8 cellular contexts compared by ENCODE assay signal in the genomic region with DNA sequence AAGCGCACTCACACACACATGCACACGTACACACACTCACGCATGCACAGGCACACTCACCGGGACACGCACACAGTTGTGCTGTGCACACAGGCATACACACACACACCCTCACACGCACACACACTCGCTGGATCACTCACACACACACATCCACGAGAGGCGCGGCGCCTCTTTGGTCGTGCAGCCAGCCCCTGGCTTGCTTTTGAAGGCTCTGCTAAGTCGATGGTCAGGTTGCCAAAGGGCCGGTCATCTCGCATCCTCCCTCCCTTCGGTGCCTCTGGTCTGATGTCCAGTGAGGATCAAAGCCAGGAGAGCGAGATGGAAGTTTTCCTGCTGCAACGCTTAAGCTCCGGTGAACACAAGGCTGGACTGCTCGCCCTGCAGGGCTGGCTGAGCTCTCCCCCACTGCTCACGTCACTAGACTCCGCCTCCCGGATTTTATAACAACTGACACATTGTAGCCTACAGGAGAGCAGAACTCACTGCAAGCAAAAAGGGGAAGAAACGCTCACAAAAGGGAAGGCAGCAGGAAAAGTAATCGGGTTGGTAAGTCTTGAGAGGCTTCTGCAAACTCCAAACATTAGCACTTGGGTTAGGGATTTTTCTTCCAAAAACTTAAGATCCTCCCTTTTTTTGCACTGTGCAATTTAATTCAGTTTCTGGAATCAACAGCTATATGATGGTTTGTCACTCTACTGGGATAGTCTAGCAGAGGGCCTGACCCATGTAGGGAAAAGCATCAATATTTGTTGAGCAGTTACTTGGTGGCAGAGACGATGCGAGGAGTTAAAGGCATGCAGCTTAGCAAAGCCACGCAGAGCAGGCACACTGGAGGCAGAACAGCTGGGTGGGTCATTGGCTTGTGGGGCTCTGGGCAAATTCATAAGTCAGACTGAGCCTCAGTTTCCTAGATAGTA. TPM values are rescaled to one million over a fixed set of nuclear protein-coding genes. Genes with fewer than 3 reads are reported as not detected.
DNase-seq lines count a peak whose midpoint lies in the region; ATAC-seq and TF ChIP-seq lines count a peak whose summit lies in the region.

A gene (minus strand): TSS at position 374 of the 920 bp plus-strand sequence. CDS start 695 bp downstream, outside the sequence.

- H3K56ac ChIP-seq in IMR-90 (ENCODE audit: extremely low read depth, insufficient read depth, low read length) = no peak within 1 kb of the TSS

- H3K4me1 ChIP-seq in IMR-90 (ENCODE audit: control insufficient read depth, insufficient read depth, low read length) (no peaks in the 10 kb centered on the region), PC-3 (ENCODE audit: insufficient read depth, low read length) (peaks cover 45% of the 10 kb centered on the region), esophagus squamous epithelium (peaks cover 11 to 78% (median 13%) of the 10 kb centered on the region in 3 donors)

- no peaks in the 10 kb centered on the region for H3F3A ChIP-seq in PC-3 (ENCODE audit: low read length, unreplicated experiment)

- H3K4me1 Mint-ChIP-seq in activated T-cell treated with anti-CD3 and anti-CD28 coated beads, Interleukin-2, amount 50 U/mL, for 24 hours (ENCODE audit: low read depth) = peaks cover 24% of the 10 kb centered on the region

- H3K9me3 Mint-ChIP-seq in activated T-cell treated with anti-CD3 and anti-CD28 coated beads, Interleukin-2, amount 50 U/mL, for 24 hours = no peaks in the 10 kb centered on the region

- H3K4me3 ChIP-seq in IMR-90 (ENCODE audit: insufficient read depth, low read depth, low read length) (peak within 1 kb of the TSS; percentile 43), PC-3 (ENCODE audit: low read length) (peak within 1 kb of the TSS; percentile 77), esophagus squamous epithelium (peak within 1 kb of the TSS; percentile 49 to 71 (median 58))

- TF ChIP-seq CTCF in IMR-90 (conservative IDR thresholded peaks at IDR 0.05; ENCODE audit: low read depth, low read length) (peak; percentile 29), PC-3 (conservative IDR thresholded peaks at IDR 0.05; ENCODE audit: low read depth, low read length) (peak; percentile 32; the same call in 1 of the 2 replicates), esophagus squamous epithelium (IDR thresholded peaks at IDR 0.05) (peak in 5 of 6 experiments; percentile 36 to 66 (median 53))

- 0 out of 2 replicates have a peak, but pooled peaks have one; percentile 19 for TF ChIP-seq RAD21 in IMR-90 (IDR thresholded peaks at IDR 0.05; ENCODE audit: low read length)

- H3K4me2 ChIP-seq in IMR-90 (ENCODE audit: low read depth, low read length) (peak within 1 kb of the TSS; percentile 93), PC-3 (ENCODE audit: low read length) (peak within 1 kb of the TSS; percentile 94)

- 0 out of 2 replicates have a peak within 1 kb of the TSS, but pooled peaks have one; percentile 49 for H3K23ac ChIP-seq in IMR-90 (ENCODE audit: low read depth, low read length)

- TF ChIP-seq POLR2A in IMR-90 (IDR thresholded peaks at IDR 0.05; ENCODE audit: low read depth, low read length) (no peak), esophagus squamous epithelium (IDR thresholded peaks at IDR 0.05) (peak in 1 of 4 donors; percentile 53)

- H3K27me3 ChIP-seq in IMR-90 (ENCODE audit: control insufficient read depth, insufficient read depth, low read length) = peaks cover 14% of the 10 kb centered on the region
- no peaks in the 10 kb centered on the region for H3K27me3 ChIP-seq in PC-3 (ENCODE audit: low read length)
- H3K27me3 ChIP-seq in esophagus squamous epithelium = no peaks in the 10 kb centered on the region

- H2BK15ac ChIP-seq in IMR-90 (ENCODE audit: low read depth, low read length) = no peak within 1 kb of the TSS

- no peaks in the 10 kb centered on the region for H3K9me2 ChIP-seq in PC-3 (replicated peaks; ENCODE audit: low read length)

- H3K36me3 Mint-ChIP-seq in activated T-cell treated with anti-CD3 and anti-CD28 coated beads, Interleukin-2, amount 50 U/mL, for 24 hours (ENCODE audit: low read depth) = no peaks in the 10 kb centered on the region

- H3K9me3 ChIP-seq in IMR-90 (ENCODE audit: control insufficient read depth, insufficient read depth, low read length) (no peaks in the 10 kb centered on the region), PC-3 (ENCODE audit: low read length) (no peaks in the 10 kb centered on the region), esophagus squamous epithelium (no peaks in the 10 kb centered on the region)

- H3K36me3 ChIP-seq in IMR-90 (ENCODE audit: control insufficient read depth, insufficient read depth, low read length) (no peaks in the 10 kb centered on the region), PC-3 (ENCODE audit: low read depth, low read length) (no peaks in the 10 kb centered on the region), esophagus squamous epithelium (no peaks in the 10 kb centered on the region)

- CTCF ChIA-PET in IMR-90 (lab: Yijun Ruan, JAX) = interaction anchor here (1.0 to 1.3 kb wide), 4 partner anchors 16 to 260 kb away, joined by 3 to 7 read pairs (median 4); no protein-coding TSS in a partner anchor
- CTCF ChIA-PET in PC-3 (lab: Charles Lee) = interaction anchor here (0.6 to 2.7 kb wide), 4 partner anchors 25 to 102 kb away, joined by 3 to 16 read pairs (median 4); no protein-coding TSS in a partner anchor

- no peak within 1 kb of the TSS for H3K27ac ChIP-seq in IMR-90 (ENCODE audit: insufficient read depth, low read length)
- H3K27ac ChIP-seq in PC-3 (ENCODE audit: low read length) = peak within 1 kb of the TSS; percentile 39
- H3K27ac ChIP-seq in esophagus squamous epithelium = peak within 1 kb of the TSS; percentile 59 to 77 (median 62)

- dilution Hi-C loops in IMR-90 (cut with HindIII; ENCODE audit: low sequenced_read_pairs, unreplicated experiment) = no loop called here

- H4K91ac ChIP-seq in IMR-90 (ENCODE audit: insufficient read depth, low read depth, low read length) = no peak within 1 kb of the TSS

- no peak within 1 kb of the TSS for H3K9ac ChIP-seq in IMR-90 (ENCODE audit: low read depth, low read length)
- H3K9ac ChIP-seq in PC-3 (ENCODE audit: low read length) = peak within 1 kb of the TSS; percentile 51

- no peak within 1 kb of the TSS for H4K8ac ChIP-seq in IMR-90 (ENCODE audit: low read depth in 2 of 2, low read length in 2 of 2)

- H3K79me1 ChIP-seq in IMR-90 (ENCODE audit: low read depth in 1 of 2, low read length in 2 of 2) = no peaks in the 10 kb centered on the region

- H3K4me3 Mint-ChIP-seq in activated T-cell treated with anti-CD3 and anti-CD28 coated beads, Interleukin-2, amount 50 U/mL, for 24 hours = peak within 1 kb of the TSS; percentile 77

- intact Hi-C loops in IMR-90 (cut with micrococcal nuclease) = no loop called here
- intact Hi-C loops in PC-3 (cut with micrococcal nuclease) = loop anchor here (1.0 to 5.0 kb wide), 7 partner anchors 35 to 182 kb away; no protein-coding TSS in a partner anchor
- intact Hi-C loops in esophagus squamous epithelium (cut with DNase I) = no loop called here

- H2BK120ac ChIP-seq in IMR-90 (ENCODE audit: low read depth, low read length) = no peak within 1 kb of the TSS

- H2AFZ ChIP-seq in IMR-90 (replicated peaks; ENCODE audit: low read length, poor library complexity) (peak within 1 kb of the TSS; percentile 93), PC-3 (ENCODE audit: low read length) (peak within 1 kb of the TSS; percentile 80)

- no peak within 1 kb of the TSS for H2AK9ac ChIP-seq in IMR-90 (replicated peaks; ENCODE audit: low read depth, low read length, poor library complexity)

- H2BK5ac ChIP-seq in IMR-90 (ENCODE audit: low read depth, low read length, poor library complexity, severe bottlenecking) = no peak within 1 kb of the TSS

- H2AK5ac ChIP-seq in IMR-90 (ENCODE audit: low read depth, low read length) = no peak within 1 kb of the TSS

- WGBS in IMR-90 (ENCODE audit: extremely low coverage in 2 of 2, insufficient read length in 1 of 2), 2 experiments = 1% methylated on average over 11 of the region's 28 CpGs; no CpG with 5 or more reads in 1 of the 2 experiments
- WGBS in esophagus squamous epithelium, 2 donors = 4 to 5% methylated on average over 24 of the region's 28 CpGs

- H3K27ac Mint-ChIP-seq in activated T-cell treated with anti-CD3 and anti-CD28 coated beads, Interleukin-2, amount 50 U/mL, for 24 hours = no peak within 1 kb of the TSS

- H3K4ac ChIP-seq in IMR-90 (ENCODE audit: low read depth, low read length) = no peak within 1 kb of the TSS

- ATAC-seq in GM21529 (IDR thresholded peaks at IDR 0.05; ENCODE audit: unreplicated experiment) = peak; percentile 100
- ATAC-seq in IMR-90 (ENCODE audit: low read depth) = peak; percentile 100
- ATAC-seq in PC-3 = peak; percentile 93

- no peak within 1 kb of the TSS for H4K5ac ChIP-seq in IMR-90 (ENCODE audit: low read depth, low read length)

- no peaks in the 10 kb centered on the region for H3K79me2 ChIP-seq in PC-3 (ENCODE audit: low read length)

- no peak within 1 kb of the TSS for H3K14ac ChIP-seq in IMR-90 (replicated peaks; ENCODE audit: low read depth, low read length)

- H4K20me1 ChIP-seq in IMR-90 (ENCODE audit: insufficient read depth, low read length) = no peaks in the 10 kb centered on the region
- H4K20me1 ChIP-seq in PC-3 (ENCODE audit: low read length) = no peaks in the 10 kb centered on the region

- H2BK20ac ChIP-seq in IMR-90 (ENCODE audit: low read depth, low read length) = no peak within 1 kb of the TSS

- POLR2A ChIA-PET in IMR-90 (lab: Charles Lee; ENCODE audit: unreplicated experiment) (interaction anchor here (0.6 kb wide), 1 partner anchor 267 kb away, joined by 3 read pairs; no protein-coding TSS in a partner anchor), PC-3 (lab: Charles Lee; ENCODE audit: unreplicated experiment) (interaction anchor here (0.6 to 0.7 kb wide), 4 partner anchors 23 to 237 kb away, joined by 3 to 21 read pairs (median 5); no protein-coding TSS in a partner anchor)

- no peak within 1 kb of the TSS for H3K18ac ChIP-seq in IMR-90 (ENCODE audit: low read depth, low read length)

- H3K9me1 ChIP-seq in IMR-90 (ENCODE audit: insufficient read depth, low read length) = no peaks in the 10 kb centered on the region

- peaks cover 8% of the 10 kb centered on the region for H3K27me3 Mint-ChIP-seq in activated T-cell treated with anti-CD3 and anti-CD28 coated beads, Interleukin-2, amount 50 U/mL, for 24 hours

- in situ Hi-C loops in IMR-90 (cut with MboI; ENCODE audit: low sequenced_read_pairs) = no loop called here

- BruUV-seq in IMR-90 (replicated peaks; lab: Mats Ljungman, UMichigan) (no TSS peak), PC-3 (replicated peaks; lab: Mats Ljungman, UMichigan) (TSS peak; percentile 64)

- DNase-seq in DMS 273 (lab: John Stamatoyannopoulos, UW; ENCODE audit: unreplicated experiment) (peak; percentile 94), IMR-90 (peak; percentile 86), PC-3 (peak; percentile 97), esophagus squamous epithelium (lab: John Stamatoyannopoulos, UW) (peak; percentile 29), myocyte (ENCODE audit: low read depth) (peak; percentile 86)
- peak; percentile 78 for DNase-seq in activated T-cell treated with anti-CD3 and anti-CD28 coated beads, Interleukin-2, amount 50 U/mL, for 24 hours
- peak; percentile 50 to 52 for DNase-seq in stimulated activated CD8-positive, alpha-beta memory T cell treated with anti-CD3 and anti-CD28 coated beads, Interleukin-7, amount 100 ng/mL, for 4 hours (ENCODE audit: low read depth in 2 of 2)

RNA-seq across cellular contexts. Expression of the gene that starts here (rescaled TPM):
- total RNA-seq in IMR-90 (2012; rRNA removed) (1.1 and 1.4 TPM in 2 replicates), PC-3 (2014; rRNA removed) (7.5 and 9.6 TPM in 2 replicates), esophagus squamous epithelium (10 to 100 TPM in 1 of 4 donors, 1 to 10 TPM in 3; 4.0 to 15.8 (median 6.6) TPM), myocyte (5.3 and 5.9 TPM in 2 replicates)
- polyA plus RNA-seq in IMR-90 (2012; rRNA removed) = 0.68 and 0.77 TPM in 2 replicates
- 0.67 and 0.80 TPM in 2 replicates for polyA plus RNA-seq in IMR-90 (2012; cell fraction: cytosol; rRNA removed)
- polyA plus RNA-seq in IMR-90 (2012; cell fraction: nucleus; rRNA removed; ENCODE audit: low replicate concordance) = 0.69 and 2.5 TPM in 2 replicates
- polyA plus RNA-seq in myocyte (2012) = 2.0 TPM

Comparison
In these comparisons a context has a peak if more than half of its experiments do, and no peak if none do; other contexts are left out.
1. DNase-seq: peak in every context shown above with its lines; median percentile 97 in PC-3; 94 in DMS 273; 86 in IMR-90; 86 in myocyte; 78 in activated T-cell treated with anti-CD3 and anti-CD28 coated beads, Interleukin-2, amount 50 U/mL, for 24 hours; 51 in stimulated activated CD8-positive, alpha-beta memory T cell treated with anti-CD3 and anti-CD28 coated beads, Interleukin-7, amount 100 ng/mL, for 4 hours; 29 in esophagus squamous epithelium.